1 cellular context compared by ENCODE assay signal in the genomic region with DNA sequence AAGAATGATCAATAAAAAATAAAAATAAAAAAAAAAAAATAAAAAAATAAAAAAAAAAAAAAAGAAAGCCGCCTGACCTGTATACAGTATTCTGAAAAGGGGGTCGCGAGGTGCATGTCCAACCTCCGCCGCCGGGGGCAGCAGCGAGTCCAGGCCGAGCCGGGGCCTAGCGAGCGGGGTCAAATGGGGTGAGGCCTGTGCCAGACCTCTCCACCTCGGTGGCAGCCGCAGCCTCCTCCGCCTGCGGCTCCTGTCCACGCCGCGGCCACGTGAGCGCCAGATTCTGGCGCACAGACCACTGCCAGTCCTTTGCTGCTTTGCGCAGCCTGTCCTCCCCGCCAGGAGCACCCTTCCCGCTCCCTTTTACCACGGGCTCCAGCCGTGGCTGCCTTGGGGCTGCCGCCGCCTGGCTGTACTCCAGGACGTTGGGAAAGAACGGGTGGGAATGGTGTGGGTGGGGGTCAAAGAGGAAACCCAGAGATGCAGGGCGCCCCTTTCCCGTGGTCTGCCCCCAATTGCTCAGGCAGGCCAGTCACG.
TF ChIP-seq lines count a peak whose summit lies in the region.

No MANE protein-coding gene starts in this region.

TF ChIP-seq in K562, 482 proteins besides CTCF, POLR2A, EP300 and RAD21 (continued from another document and continues in another):
- TF ChIP-seq CEBPZ (IDR thresholded peaks at IDR 0.05; ENCODE audit: borderline replicate concordance, low read depth, low read length) (no peak), ZNF696 (CRISPR knock-in tag; conservative IDR thresholded peaks at IDR 0.05) (no peak), ZZZ3 (IDR thresholded peaks at IDR 0.05) (no peak), PURB (CRISPR knock-in tag; IDR thresholded peaks at IDR 0.05; ENCODE audit: low read depth) (no peak), BCLAF1 (IDR thresholded peaks at IDR 0.05; ENCODE audit: borderline replicate concordance in 1 of 2, control insufficient read depth in 1 of 2, low read depth in 2 of 2, low read length in 1 of 2) (peak in 1 of 2 experiments; percentile 84; a peak in 1 of 4 replicates), ZNF551 (CRISPR knock-in tag; IDR thresholded peaks at IDR 0.05) (no peak), TAF7 (tag; IDR thresholded peaks at IDR 0.05) (0 out of 2 replicates have a peak, but pooled peaks have one; percentile 50), TAF15 (IDR thresholded peaks at IDR 0.05; ENCODE audit: low read depth, low read length) (no peak), ARNT (IDR thresholded peaks at IDR 0.05) (no peak), GATA2 (CRISPR knock-in tag; IDR thresholded peaks at IDR 0.05) (no peak), HMG20A (CRISPR knock-in tag; conservative IDR thresholded peaks at IDR 0.05) (no peak), FOXJ2 (tag; IDR thresholded peaks at IDR 0.05) (no peak), NR2C1 (IDR thresholded peaks at IDR 0.05) (peak; percentile 73), NR2C1 (tag; IDR thresholded peaks at IDR 0.05) (peak; percentile 80), TEAD1 (CRISPR knock-in tag; IDR thresholded peaks at IDR 0.05) (no peak; a peak in 1 of 4 replicates), HCFC1 (IDR thresholded peaks at IDR 0.05; ENCODE audit: low read depth, low read length) (peak; percentile 55), SRF (CRISPR knock-in tag; IDR thresholded peaks at IDR 0.05) (peak in 1 of 2 experiments; percentile 35; a peak in 1 of 4 replicates), ZNF282 (CRISPR knock-in tag; IDR thresholded peaks at IDR 0.05) (no peak), EZH2 (IDR thresholded peaks at IDR 0.05; ENCODE audit: borderline replicate concordance, low read depth, low read length) (no peak), ZNF766 (CRISPR knock-in tag; conservative IDR thresholded peaks at IDR 0.05) (no peak), KDM1A (IDR thresholded peaks at IDR 0.05) (peak in 1 of 2 experiments; percentile 62; a peak in 1 of 4 replicates), TCF7L2 (IDR thresholded peaks at IDR 0.05; ENCODE audit: low read depth, low read length) (no peak), ZNF318 (IDR thresholded peaks at IDR 0.05; ENCODE audit: borderline replicate concordance in 1 of 2, low read depth in 1 of 2) (peak in 1 of 2 experiments; percentile 41; a peak in 1 of 4 replicates), FOXM1 (IDR thresholded peaks at IDR 0.05; ENCODE audit: low read depth) (no peak), FOXM1 (CRISPR knock-in tag; IDR thresholded peaks at IDR 0.05; ENCODE audit: low read depth) (no peak), NR0B1 (IDR thresholded peaks at IDR 0.05; ENCODE audit: partially characterized antibody) (no peak), ZNF274 (IDR thresholded peaks at IDR 0.05; ENCODE audit: borderline replicate concordance, low read depth, low read length) (no peak), ZNF224 (CRISPR knock-in tag; IDR thresholded peaks at IDR 0.05) (no peak), MTA2 (IDR thresholded peaks at IDR 0.05; ENCODE audit: low read depth) (no peak; the same call in 1 of the 2 replicates), LEF1 (IDR thresholded peaks at IDR 0.05) (peak; percentile 73; the same call in 1 of the 2 replicates), ARID3B (CRISPR knock-in tag; IDR thresholded peaks at IDR 0.05; ENCODE audit: borderline replicate concordance) (no peak), NELFE (IDR thresholded peaks at IDR 0.05; ENCODE audit: insufficient read depth, insufficient read length) (no peak), ZNF395 (CRISPR knock-in tag; IDR thresholded peaks at IDR 0.05) (0 out of 2 replicates have a peak, but pooled peaks have one; percentile 49), TBP (optimal IDR thresholded peaks at IDR 0.05; ENCODE audit: low read depth, low read length) (peak; percentile 65)
